Comparison of ENCODE assay signal across 24 cellular contexts in the genomic region with DNA sequence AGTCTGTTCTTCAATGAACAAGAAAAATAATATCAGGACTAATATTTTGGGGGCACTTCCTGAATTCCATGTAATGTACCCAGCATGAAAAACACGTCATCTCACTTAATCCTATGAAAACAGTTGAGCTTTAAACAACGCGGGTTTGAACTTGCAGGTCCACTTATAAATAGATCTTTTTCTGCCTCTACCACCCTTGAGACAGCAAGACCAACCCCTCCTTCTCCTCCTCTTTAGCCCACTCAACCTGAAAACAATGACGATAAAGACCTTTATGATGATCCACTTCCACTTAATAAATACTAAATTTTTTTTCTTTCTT.
"Had no signal": no experiment of that assay in that cellular context is flagged by ENCODE, and none has a peak within 500 bp of the region (broad histone marks: within the 10 kb centered on the region; RNA-seq: fewer than 3 reads in every experiment).

No MANE protein-coding gene starts in this region.

- H3K9me3 ChIP-seq: ascending aorta, esophagus muscularis mucosa, neutrophil, ovary, right lobe of liver, suprapubic skin, tibial nerve had no signal

- H3K27me3 ChIP-seq: ascending aorta, esophagus muscularis mucosa, neutrophil, ovary, right lobe of liver, suprapubic skin, tibial nerve had no signal

- ATAC-seq: effector memory CD8-positive, alpha-beta T cell; left cardiac atrium; left ventricle myocardium superior; right lobe of liver; stimulated activated naive B cell treated with anti-CD40 and anti-IgM and Interleukin-4, amounts not matched to agents 10 μg/mL and 1 μg/mL and 100 μg/mL, for 72 hours had no signal

- H3K36me3 ChIP-seq: ascending aorta, esophagus muscularis mucosa, neutrophil, ovary, right lobe of liver, suprapubic skin, tibial nerve had no signal

- H3K4me3 ChIP-seq: ascending aorta, esophagus muscularis mucosa, ovary, right lobe of liver, suprapubic skin, tibial nerve had no signal

- DNase-seq: activated CD4-positive, alpha-beta T cell treated with anti-CD3 and anti-CD28 coated beads for 48 hours; activated CD4-positive, alpha-beta T cell treated with anti-CD3 and anti-CD28 coated beads, Interleukin-2, amount 50 U/mL, for 48 hours; activated CD8-positive, alpha-beta memory T cell treated with anti-CD3 and anti-CD28 coated beads for 24 hours; activated effector memory CD4-positive, alpha-beta T cell treated with anti-CD3 and anti-CD28 coated beads, Interleukin-2, amount 50 U/mL, for 16 hours; activated naive CD4-positive, alpha-beta T cell treated with anti-CD3 and anti-CD28 coated beads for 36 hours; activated naive CD8-positive, alpha-beta T cell treated with anti-CD3 and anti-CD28 coated beads, Interleukin-2, amount 10 ng/mL, durations not matched to agents 7 days and 5 days; activated T-cell treated with anti-CD3 and anti-CD28 coated beads, Interleukin-2, amount 50 U/mL, for 1 hour; caudate nucleus; cortex of kidney; effector memory CD8-positive, alpha-beta T cell; islet precursor cell; left cardiac atrium; left ventricle myocardium superior; ovary; right lobe of liver; small intestine; stimulated activated naive B cell treated with anti-CD40 and anti-IgM and Interleukin-4, amounts not matched to agents 10 μg/mL and 1 μg/mL and 100 μg/mL, for 72 hours had no signal

- H3K4me1 ChIP-seq: ascending aorta had no signal

- H3K27ac ChIP-seq: ascending aorta, esophagus muscularis mucosa, neutrophil, ovary, right lobe of liver, suprapubic skin, tibial nerve, VCaP had no signal

- FAIRE-seq: frontal cortex, small intestine had no signal
